Comparison of ENCODE assay signal across 2 cellular contexts in genomic region chr3:186307594-186307993, GRCh38.
A peak's percentile ranks its signal among the peaks of the same experiment; 100 is the strongest.
TF ChIP-seq lines count a peak whose summit lies in the region.

No MANE protein-coding gene starts in this region.

TF ChIP-seq in HepG2, 621 proteins besides CTCF, POLR2A, EP300 and RAD21:
- TF ChIP-seq SYNCRIP (IDR thresholded peaks at IDR 0.05; ENCODE audit: insufficient read depth, low read depth, low read length) (no peak), DDIT3 (CRISPR knock-in tag; IDR thresholded peaks at IDR 0.05) (no peak), ZNF574 (CRISPR knock-in tag; IDR thresholded peaks at IDR 0.05) (no peak), ZNF607 (CRISPR knock-in tag; IDR thresholded peaks at IDR 0.05; ENCODE audit: borderline replicate concordance) (no peak), ZNF367 (CRISPR knock-in tag; IDR thresholded peaks at IDR 0.05; ENCODE audit: borderline replicate concordance) (no peak), REST (IDR thresholded peaks at IDR 0.05; ENCODE audit: borderline replicate concordance in 1 of 2, low read depth in 1 of 2, low read length in 2 of 2) (peak; percentile 54 to 94), KLF6 (CRISPR knock-in tag; IDR thresholded peaks at IDR 0.05) (peak; percentile 47; the same call in 1 of the 2 replicates), EHMT2 (IDR thresholded peaks at IDR 0.05; ENCODE audit: borderline replicate concordance, low read depth, low read length) (peak; percentile 98), ONECUT2 (CRISPR knock-in tag; IDR thresholded peaks at IDR 0.05) (no peak), ATAD3A (CRISPR knock-in tag; IDR thresholded peaks at IDR 0.05) (no peak), HBP1 (CRISPR knock-in tag; IDR thresholded peaks at IDR 0.05; ENCODE audit: low read depth) (no peak), RARA (CRISPR knock-in tag; IDR thresholded peaks at IDR 0.05) (0 out of 2 replicates have a peak, but pooled peaks have one; percentile 8), MIER2 (CRISPR knock-in tag; IDR thresholded peaks at IDR 0.05) (peak; percentile 94)

TF ChIP-seq in endothelial cell of umbilical vein, 7 proteins besides CTCF, POLR2A, EP300 and RAD21:
- TF ChIP-seq JUN (IDR thresholded peaks at IDR 0.05; ENCODE audit: borderline replicate concordance, insufficient read depth, insufficient read length, low read depth) = no peak
- no peak for TF ChIP-seq FOS (IDR thresholded peaks at IDR 0.05; ENCODE audit: borderline replicate concordance, insufficient read depth, low read length)
- TF ChIP-seq MYC (IDR thresholded peaks at IDR 0.05; ENCODE audit: low read depth, low read length) = no peak
- no peak for TF ChIP-seq GATA2 (IDR thresholded peaks at IDR 0.05; ENCODE audit: insufficient read depth, insufficient read length, low read depth, low read length)
- TF ChIP-seq MAX (IDR thresholded peaks at IDR 0.05; ENCODE audit: insufficient read depth, insufficient read length) = no peak
- no peak for TF ChIP-seq EZH2 (IDR thresholded peaks at IDR 0.05; ENCODE audit: borderline replicate concordance, low read depth, low read length, severe bottlenecking)
- no peak for TF ChIP-seq POLR2AphosphoS5 (IDR thresholded peaks at IDR 0.05; ENCODE audit: insufficient read depth, low read depth, low read length)
TF ChIP-seq in endothelial cell of umbilical vein: peak in this region for 0.
